ENCODE assay signal across 8 cellular contexts in the genomic region with DNA sequence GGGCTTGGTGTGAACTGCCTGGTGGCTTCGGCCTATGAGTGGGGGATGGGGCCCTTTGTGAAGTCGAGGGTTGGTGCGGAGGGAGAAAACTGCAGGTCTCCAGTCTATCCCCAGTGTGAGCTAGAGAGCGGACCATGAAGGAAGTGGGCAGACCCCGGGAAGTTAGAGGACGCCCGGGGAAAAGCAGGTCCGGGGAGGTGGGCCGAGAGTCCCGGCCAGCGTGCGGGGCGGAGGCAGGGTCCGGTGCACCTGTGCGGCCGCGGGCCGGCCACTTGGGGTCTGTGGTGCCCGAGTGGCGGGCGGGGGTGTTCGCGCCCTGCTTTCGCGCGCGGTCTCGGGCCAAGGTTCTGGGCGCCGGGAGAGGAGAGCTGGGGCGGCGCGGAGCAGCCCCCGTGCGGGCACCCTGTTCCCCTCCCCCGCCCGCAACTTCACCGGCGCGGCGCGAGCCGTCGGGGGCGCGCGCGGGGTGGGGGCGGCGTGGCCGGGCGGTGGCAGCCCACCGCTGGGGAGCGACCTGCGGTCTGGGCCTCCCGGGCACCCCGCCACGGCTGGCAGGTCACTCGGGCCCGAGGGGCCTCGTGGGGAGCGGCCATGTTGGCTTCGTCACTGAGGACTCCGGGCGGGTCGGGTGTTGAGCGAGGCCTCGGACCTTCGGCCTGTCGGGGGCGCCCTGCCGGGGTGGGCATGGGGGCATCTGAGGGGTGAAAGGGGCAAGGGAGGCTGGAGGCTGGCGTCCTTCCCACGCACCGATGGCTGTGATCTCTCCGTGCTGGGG. TPM values are rescaled to one million over a fixed set of nuclear protein-coding genes. Genes with fewer than 3 reads are reported as not detected.
DNase-seq lines count a peak whose midpoint lies in the region; ATAC-seq and TF ChIP-seq lines count a peak whose summit lies in the region.

No MANE protein-coding gene starts in this region.

- H3K9ac ChIP-seq in trophoblast cell (ENCODE audit: low read length) = peak overlapping the region; percentile 71

- H3K4ac ChIP-seq in trophoblast cell (ENCODE audit: low read depth, low read length) = no peak overlapping the region

- peak overlapping the region; percentile 60 for H3K18ac ChIP-seq in trophoblast cell (ENCODE audit: low read length)

- ATAC-seq in HG03175 (IDR thresholded peaks at IDR 0.05; ENCODE audit: unreplicated experiment) (peak; percentile 33), heart left ventricle (peak; percentile 13 to 64 (median 54))
- peak; percentile 29 for ATAC-seq in activated naive CD8-positive, alpha-beta T cell treated with anti-CD3 and anti-CD28 coated beads, Interleukin-2, amount 50 U/mL, for 24 hours

- H2BK5ac ChIP-seq in trophoblast cell (ENCODE audit: low read depth, low read length, poor library complexity) = peak overlapping the region; percentile 43

- H3K79me1 ChIP-seq in trophoblast cell (ENCODE audit: low read length) = peaks cover 8% of the 10 kb centered on the region

- H3K27ac ChIP-seq in SJSA1 (0 out of 2 replicates have a peak overlapping the region, but pooled peaks have one; percentile 13), heart left ventricle (peak overlapping the region; percentile 41 to 92 (median 82)), trophoblast cell (ENCODE audit: low read depth, low read length) (no peak overlapping the region)

- peaks cover 62% of the 10 kb centered on the region for H3K4me1 Mint-ChIP-seq in activated naive CD8-positive, alpha-beta T cell treated with anti-CD3 and anti-CD28 coated beads, Interleukin-2, amount 50 U/mL, for 24 hours

- peak overlapping the region; percentile 71 for H3K14ac ChIP-seq in trophoblast cell (ENCODE audit: low read length)

- H3K27me3 Mint-ChIP-seq in activated naive CD8-positive, alpha-beta T cell treated with anti-CD3 and anti-CD28 coated beads, Interleukin-2, amount 50 U/mL, for 24 hours = peaks cover under 1% of the 10 kb centered on the region

- DNase-seq in NCI-H2227 (lab: John Stamatoyannopoulos, UW; ENCODE audit: unreplicated experiment) (peak; percentile 28), NCI-H2227 treated with DMSO at 0.1 percent for 48 hours (lab: John Stamatoyannopoulos, UW) (no peak), SJSA1 (ENCODE audit: low read depth in 1 of 2, low spot score in 2 of 2) (peak in 1 of 2 experiments; percentile 47), heart left ventricle (peak; percentile 42 to 77 (median 59)), trophoblast cell (peak; percentile 25 to 51), mucosa of gallbladder (ENCODE audit: low spot score) (no peak)
- DNase-seq in activated naive CD8-positive, alpha-beta T cell treated with anti-CD3 and anti-CD28 coated beads, Interleukin-2, amount 50 U/mL, for 24 hours = peak; percentile 59

- H2AFZ ChIP-seq in trophoblast cell (ENCODE audit: insufficient read depth, low read length, poor library complexity) = peak overlapping the region; percentile 7

- no peak overlapping the region for H2BK120ac ChIP-seq in trophoblast cell (ENCODE audit: insufficient read depth, low read length, poor library complexity)

- H3K23ac ChIP-seq in trophoblast cell (ENCODE audit: low read length) = no peak overlapping the region

- no peak overlapping the region for H2BK12ac ChIP-seq in trophoblast cell (ENCODE audit: low read length)

- peak overlapping the region; percentile 12 for H4K12ac ChIP-seq in trophoblast cell (ENCODE audit: low read depth, low read length)

- 1 to 2% (median 1%) methylated on average over 12 to 76 of the region's 76 CpGs for WGBS in heart left ventricle, 4 donors
- WGBS in trophoblast cell (ENCODE audit: extremely low coverage, insufficient coverage, insufficient read length) = no CpG with 5 or more reads among the region's 76 CpGs

- H2AK5ac ChIP-seq in trophoblast cell (ENCODE audit: low read length) = no peak overlapping the region

- peak overlapping the region; percentile 59 for H3K4me3 ChIP-seq in SJSA1
- peak overlapping the region; percentile 34 to 86 (median 66) for H3K4me3 ChIP-seq in heart left ventricle
- H3K4me3 ChIP-seq in trophoblast cell (ENCODE audit: low read depth, low read length) = peak overlapping the region; percentile 74

- peak in 4 of 12 donors; percentile 6 to 29 (median 18) for TF ChIP-seq CTCF in heart left ventricle (IDR thresholded peaks at IDR 0.05)

- H4K8ac ChIP-seq in trophoblast cell (ENCODE audit: low read depth, low read length) = peak overlapping the region; percentile 52

- H3K4me1 ChIP-seq in SJSA1 (replicated peaks) = peaks cover 17% of the 10 kb centered on the region
- H3K4me1 ChIP-seq in heart left ventricle = peaks cover 0 to 65% (median 44%) of the 10 kb centered on the region in 12 donors
- peaks cover 2 to 5% of the 10 kb centered on the region in 2 experiments for H3K4me1 ChIP-seq in trophoblast cell (ENCODE audit: control insufficient read depth in 1 of 2, insufficient read depth in 2 of 2, low read length in 2 of 2)

- H3K4me3 Mint-ChIP-seq in activated naive CD8-positive, alpha-beta T cell treated with anti-CD3 and anti-CD28 coated beads, Interleukin-2, amount 50 U/mL, for 24 hours = peak overlapping the region; percentile 88

- peaks cover 24% of the 10 kb centered on the region for H3K36me3 Mint-ChIP-seq in activated naive CD8-positive, alpha-beta T cell treated with anti-CD3 and anti-CD28 coated beads, Interleukin-2, amount 50 U/mL, for 24 hours (ENCODE audit: low read depth)

- H3K27me3 ChIP-seq in SJSA1 (replicated peaks) (no peaks in the 10 kb centered on the region), heart left ventricle (no peaks in the 10 kb centered on the region), trophoblast cell (ENCODE audit: insufficient read depth, low read length) (no peaks in the 10 kb centered on the region)

- H3K9me3 ChIP-seq in SJSA1 (replicated peaks) = no peaks in the 10 kb centered on the region
- H3K9me3 ChIP-seq in heart left ventricle = no peaks in the 10 kb centered on the region
- no peaks in the 10 kb centered on the region for H3K9me3 ChIP-seq in trophoblast cell (ENCODE audit: insufficient read depth, low read depth, low read length)

- no peaks in the 10 kb centered on the region for H3K9me3 Mint-ChIP-seq in activated naive CD8-positive, alpha-beta T cell treated with anti-CD3 and anti-CD28 coated beads, Interleukin-2, amount 50 U/mL, for 24 hours

- peaks cover 12% of the 10 kb centered on the region for H3K79me2 ChIP-seq in trophoblast cell (ENCODE audit: control insufficient read depth, insufficient read depth, low read length, poor library complexity)

- H4K91ac ChIP-seq in trophoblast cell (ENCODE audit: low read depth, low read length) = peak overlapping the region; percentile 67

- H3K36me3 ChIP-seq in SJSA1 = peaks cover 44% of the 10 kb centered on the region
- peaks cover 0 to 37% (median 0%) of the 10 kb centered on the region in 9 donors for H3K36me3 ChIP-seq in heart left ventricle
- H3K36me3 ChIP-seq in trophoblast cell (ENCODE audit: control insufficient read depth in 1 of 2, insufficient read depth in 2 of 2, low read length in 2 of 2) = no peaks in the 10 kb centered on the region

- peak overlapping the region; percentile 78 for H3K4me2 ChIP-seq in trophoblast cell (ENCODE audit: low read length)

- intact Hi-C loops in heart left ventricle (cut with DNase I) = no loop called here

- H3K27ac Mint-ChIP-seq in activated naive CD8-positive, alpha-beta T cell treated with anti-CD3 and anti-CD28 coated beads, Interleukin-2, amount 50 U/mL, for 24 hours = peak overlapping the region; percentile 99

- TF ChIP-seq POLR2A in heart left ventricle (IDR thresholded peaks at IDR 0.05) = no peak

RNA-seq across cellular contexts. Expression of a gene that starts 4.8 kb away (rescaled TPM):
- total RNA-seq in SJSA1 (2014; rRNA removed; shearing (Covaris generic)) = 55.0 and 112 TPM in 2 replicates
- 10 to 100 TPM; 59.1 to 97.1 (median 65.0) TPM for total RNA-seq in heart left ventricle
- 10 to 100 TPM; 43.7 to 78.8 TPM for polyA plus RNA-seq in heart left ventricle
- 130 and 138 TPM in 2 replicates for polyA plus RNA-seq in trophoblast cell (2013)
- 66.2 TPM for total RNA-seq in mucosa of gallbladder

Comparison
In these comparisons a context has a peak if more than half of its experiments do, and no peak if none do; other contexts are left out.
1. DNase-seq: peak in NCI-H2227 (single experiment), activated naive CD8-positive, alpha-beta T cell treated with anti-CD3 and anti-CD28 coated beads, Interleukin-2, amount 50 U/mL, for 24 hours (single experiment), heart left ventricle (5 of 5) and trophoblast cell (2 of 2); none in NCI-H2227 treated with DMSO at 0.1 percent for 48 hours (single experiment) and mucosa of gallbladder (single experiment).
2. Peak in every context shown above with its lines, with median percentiles within 50 percentile points of each other: ATAC-seq and H3K4me3 ChIP-seq.